Comparison of ENCODE assay signal across 11 cellular contexts in the genomic region with DNA sequence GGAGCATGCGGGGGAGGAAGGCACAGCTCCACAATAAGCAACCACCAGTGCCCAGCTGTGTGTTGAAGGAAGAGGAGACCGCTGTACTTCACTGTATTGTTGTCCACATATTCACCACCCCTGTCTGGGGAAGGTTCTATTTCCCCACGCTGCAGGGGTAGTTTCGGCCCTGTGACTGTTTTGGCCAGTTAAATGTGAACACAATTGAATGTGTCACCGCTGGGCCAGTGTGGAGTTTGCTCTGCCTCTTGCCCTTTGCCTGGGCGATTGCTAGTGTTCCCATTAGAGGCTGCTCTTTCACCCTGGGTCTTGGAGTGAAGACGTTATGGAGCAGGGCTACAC. TPM values are rescaled to one million over a fixed set of nuclear protein-coding genes. Genes with fewer than 3 reads are reported as not detected.
DNase-seq lines count a peak whose midpoint lies in the region; ATAC-seq and TF ChIP-seq lines count a peak whose summit lies in the region.
"Had no signal": no experiment of that assay in that cellular context is flagged by ENCODE, and none has a peak within 500 bp of the region (broad histone marks: within the 10 kb centered on the region; RNA-seq: fewer than 3 reads in every experiment).

No MANE protein-coding gene starts in this region.

- H3K4me1 ChIP-seq in esophagus squamous epithelium (peaks cover 31 to 95% (median 55%) of the 10 kb centered on the region in 3 donors), SJCRH30 (peaks cover 9% of the 10 kb centered on the region)

- no peak overlapping the region for H3K4me3 Mint-ChIP-seq in mesothelial cell of epicardium
- H3K4me3 Mint-ChIP-seq: activated CD8-positive, alpha-beta T cell treated with anti-CD3 and anti-CD28 coated beads, Interleukin-2, amount 10 ng/mL, durations not matched to agents 7 days and 5 days; naive thymus-derived CD4-positive, alpha-beta T cell had no signal

- 74 to 82% methylated on average over 7 of the region's 7 CpGs for WGBS in esophagus squamous epithelium, 2 donors

- no peaks in the 10 kb centered on the region for H3K9me3 Mint-ChIP-seq in mesothelial cell of epicardium
- H3K9me3 Mint-ChIP-seq: naive thymus-derived CD4-positive, alpha-beta T cell had no signal

- H3K9me3 ChIP-seq in esophagus squamous epithelium (no peaks in the 10 kb centered on the region), SJCRH30 (replicated peaks) (no peaks in the 10 kb centered on the region)

- no peaks in the 10 kb centered on the region for H3K27me3 Mint-ChIP-seq in mesothelial cell of epicardium (ENCODE audit: low read depth)
- H3K27me3 Mint-ChIP-seq: naive thymus-derived CD4-positive, alpha-beta T cell had no signal

- H3K27ac ChIP-seq in esophagus squamous epithelium (peak overlapping the region; percentile 77 to 90 (median 84)), SJCRH30 (no peak overlapping the region)

- ATAC-seq in HG03432 (IDR thresholded peaks at IDR 0.05; ENCODE audit: unreplicated experiment): no peak
- ATAC-seq in HG02938 (IDR thresholded peaks at IDR 0.05; ENCODE audit: unreplicated experiment): no peak
- ATAC-seq: activated CD8-positive, alpha-beta T cell treated with anti-CD3 and anti-CD28 coated beads, Interleukin-2, amount 10 ng/mL, durations not matched to agents 7 days and 5 days; naive thymus-derived CD4-positive, alpha-beta T cell had no signal

- TF ChIP-seq CTCF in esophagus squamous epithelium (IDR thresholded peaks at IDR 0.05) (no peak), mesothelial cell of epicardium (IDR thresholded peaks at IDR 0.05; ENCODE audit: unreplicated experiment) (no peak)

- intact Hi-C loops in esophagus squamous epithelium (cut with DNase I): no loop called here

- peak overlapping the region; percentile 22 for H3K27ac Mint-ChIP-seq in mesothelial cell of epicardium
- H3K27ac Mint-ChIP-seq: activated CD8-positive, alpha-beta T cell treated with anti-CD3 and anti-CD28 coated beads, Interleukin-2, amount 10 ng/mL, durations not matched to agents 7 days and 5 days had no signal

- H3K36me3 ChIP-seq in esophagus squamous epithelium (no peaks in the 10 kb centered on the region), SJCRH30 (no peaks in the 10 kb centered on the region)

- TF ChIP-seq POLR2A in esophagus squamous epithelium (IDR thresholded peaks at IDR 0.05): no peak

- H3K27me3 ChIP-seq in esophagus squamous epithelium (no peaks in the 10 kb centered on the region), SJCRH30 (no peaks in the 10 kb centered on the region)

- peaks cover 26% of the 10 kb centered on the region for H3K4me1 Mint-ChIP-seq in mesothelial cell of epicardium

- H3K36me3 Mint-ChIP-seq in mesothelial cell of epicardium: peaks cover 5% of the 10 kb centered on the region

- peak; percentile 60 for DNase-seq in Ammon's horn (ENCODE audit: low spot score)
- peak; percentile 60 for DNase-seq in RPMI7951 (ENCODE audit: low read depth)
- no peak for DNase-seq in esophagus squamous epithelium (lab: John Stamatoyannopoulos, UW)
- no peak for DNase-seq in mesothelial cell of epicardium (ENCODE audit: low spot score in 2 of 2, unreplicated experiment in 2 of 2)
- no peak for DNase-seq in SJCRH30
- DNase-seq in occipital lobe (lab: John Stamatoyannopoulos, UW): no peak
- DNase-seq: activated CD8-positive, alpha-beta T cell treated with anti-CD3 and anti-CD28 coated beads, Interleukin-2, amount 10 ng/mL, durations not matched to agents 7 days and 5 days; naive thymus-derived CD4-positive, alpha-beta T cell; NCI-H187 treated with DMSO at 0.1 percent for 48 hours had no signal

- no peak overlapping the region for H3K4me3 ChIP-seq in esophagus squamous epithelium
- no peak overlapping the region for H3K4me3 ChIP-seq in SJCRH30

RNA-seq across cellular contexts. Expression of a gene that starts 32.6 kb away (rescaled TPM):
- total RNA-seq in RPMI7951 (2014; rRNA removed; shearing (Covaris generic)): 29.1 and 33.5 TPM in 2 replicates
- 10 to 100 TPM; 37.5 to 60.3 (median 51.3) TPM for total RNA-seq in esophagus squamous epithelium
- 61.3 to 64.5 TPM (median 63.7 TPM) in 3 replicates for total RNA-seq in mesothelial cell of epicardium
- 48.1 and 48.7 TPM in 2 replicates for total RNA-seq in SJCRH30 (2014; rRNA removed; shearing (Covaris generic))
- 35.4 TPM for total RNA-seq in occipital lobe

Comparison
In these comparisons a context has a peak if more than half of its experiments do, and no peak if none do; other contexts are left out.
1. DNase-seq: peak in Ammon's horn (single experiment) and RPMI7951 (single experiment); none in esophagus squamous epithelium (single experiment), mesothelial cell of epicardium (0 of 2), SJCRH30 (0 of 2) and occipital lobe (single experiment).